9 cellular contexts compared by ENCODE assay signal in the genomic region with DNA sequence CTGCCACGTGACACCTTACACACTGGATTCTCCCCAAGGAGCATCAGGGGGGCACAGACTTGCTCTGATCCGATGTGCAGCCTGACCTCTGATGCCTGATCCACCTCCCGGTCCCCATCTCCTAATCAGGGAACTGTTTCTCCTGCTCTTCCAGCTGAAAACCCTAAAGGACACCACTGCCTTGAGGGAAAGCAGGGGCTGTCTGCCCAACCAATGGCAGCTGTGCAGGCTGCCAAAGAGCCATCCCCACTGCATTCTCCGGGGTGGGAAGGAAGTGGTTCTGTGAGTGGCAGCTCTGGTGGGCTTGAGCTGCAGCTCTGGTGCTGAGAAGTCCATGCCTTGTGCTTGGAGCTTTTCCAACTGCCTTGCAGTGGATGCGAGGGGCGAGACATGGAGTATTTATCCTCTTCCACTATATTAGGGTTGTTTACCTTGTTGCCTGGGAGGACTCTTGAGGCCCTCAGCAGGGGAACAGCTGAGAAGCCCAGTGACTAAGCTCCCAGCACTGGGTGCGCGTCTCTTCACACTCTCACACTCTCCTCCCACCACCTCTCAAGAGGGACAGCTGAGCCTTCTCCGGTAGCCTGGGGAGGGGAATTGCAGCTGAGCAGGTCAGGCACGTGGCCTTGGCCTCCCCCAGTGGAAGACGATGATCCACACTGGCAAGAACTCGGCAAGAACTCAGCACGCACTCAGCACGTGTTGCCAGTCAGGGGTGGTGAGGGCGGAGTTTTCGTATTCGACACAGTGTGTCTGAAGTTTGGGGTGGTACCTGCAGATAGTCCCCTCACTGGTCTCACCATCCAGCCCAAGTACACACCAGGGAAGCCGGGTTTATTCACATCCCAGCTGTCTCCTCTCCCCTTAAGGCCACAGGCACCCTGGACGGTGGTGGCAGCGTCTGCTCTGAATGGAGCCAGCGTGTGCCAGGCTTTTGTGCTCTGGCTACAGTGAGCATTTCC. TPM values are rescaled to one million over a fixed set of nuclear protein-coding genes. Genes with fewer than 3 reads are reported as not detected.
A peak's percentile ranks its signal among the peaks of the same experiment; 100 is the strongest.
DNase-seq lines count a peak whose midpoint lies in the region; ATAC-seq and TF ChIP-seq lines count a peak whose summit lies in the region.
"Had no signal": no experiment of that assay in that cellular context is flagged by ENCODE, and none has a peak within 500 bp of the region (broad histone marks: within the 10 kb centered on the region; RNA-seq: fewer than 3 reads in every experiment).

No MANE protein-coding gene starts in this region.

- no peaks in the 10 kb centered on the region for H3K9me3 ChIP-seq in stomach

- intact Hi-C loops in activated CD8-positive, alpha-beta T cell treated with anti-CD3 and anti-CD28 coated beads for 36 hours (cut with micrococcal nuclease), result no loop called here
- intact Hi-C loops in stomach (cut with DNase I; ENCODE audit: low total_unique reads), result no loop called here

- 60 to 66% (median 63%) methylated on average over 20 to 21 of the region's 21 CpGs for WGBS in stomach, 5 donors

- no peak for TF ChIP-seq EP300 in stomach (IDR thresholded peaks at IDR 0.05)

- peak overlapping the region in 4 of 5 donors; percentile 60 to 88 (median 69) for H3K27ac ChIP-seq in stomach

- H3K4me3 ChIP-seq in stomach, result no peak overlapping the region

- peaks cover 54% of the 10 kb centered on the region for H3K36me3 Mint-ChIP-seq in activated CD8-positive, alpha-beta T cell treated with anti-CD3 and anti-CD28 coated beads for 36 hours (ENCODE audit: low read depth)
- peaks cover 13% of the 10 kb centered on the region for H3K36me3 Mint-ChIP-seq in WTC11

- H3K27ac Mint-ChIP-seq in activated CD8-positive, alpha-beta T cell treated with anti-CD3 and anti-CD28 coated beads for 36 hours, result peak overlapping the region; percentile 86
- H3K27ac Mint-ChIP-seq in WTC11, result no peak overlapping the region; the same call in 1 of the 2 replicates

- peaks cover 31% of the 10 kb centered on the region for H3K4me1 Mint-ChIP-seq in activated CD8-positive, alpha-beta T cell treated with anti-CD3 and anti-CD28 coated beads for 36 hours (ENCODE audit: low read depth)
- no peaks in the 10 kb centered on the region for H3K4me1 Mint-ChIP-seq in WTC11

- no peaks in the 10 kb centered on the region for H3K27me3 Mint-ChIP-seq in activated CD8-positive, alpha-beta T cell treated with anti-CD3 and anti-CD28 coated beads for 36 hours
- no peaks in the 10 kb centered on the region for H3K27me3 Mint-ChIP-seq in WTC11 (ENCODE audit: low read depth)

- TF ChIP-seq POLR2A in stomach (IDR thresholded peaks at IDR 0.05), result no peak

- TF ChIP-seq CTCF in activated CD8-positive, alpha-beta T cell treated with anti-CD3 and anti-CD28 coated beads for 36 hours (IDR thresholded peaks at IDR 0.05), result no peak
- TF ChIP-seq CTCF in stomach (IDR thresholded peaks at IDR 0.05), result no peak
- TF ChIP-seq CTCF in WTC11 (IDR thresholded peaks at IDR 0.05), result no peak

- H3K4me1 ChIP-seq in stomach, result peaks cover 25 to 74% (median 47%) of the 10 kb centered on the region in 4 donors

- peaks cover 43 to 85% (median 73%) of the 10 kb centered on the region in 4 donors for H3K36me3 ChIP-seq in stomach

- DNase-seq in SHP77 (lab: John Stamatoyannopoulos, UW) (peak; percentile 38 to 45), SHP77 treated with DMSO at 0.1 percent for 48 hours (lab: John Stamatoyannopoulos, UW) (no peak), iris pigment epithelial cell (ENCODE audit: low read depth) (peak; percentile 85), stomach (no peak), WTC11 (ENCODE audit: low spot score) (no peak), NCI-H446 (lab: John Stamatoyannopoulos, UW) (no peak)
- peak; percentile 48 for DNase-seq in activated CD8-positive, alpha-beta T cell treated with anti-CD3 and anti-CD28 coated beads for 36 hours
- DNase-seq in activated CD4-positive, alpha-beta T cell treated with anti-CD3 and anti-CD28 coated beads for 4 hours, result no peak
- DNase-seq: stimulated activated CD4-positive, alpha-beta T cell treated with anti-CD3 and anti-CD28 coated beads, Interleukin-4, amount 100 ng/mL, for 24 hours had no signal

- peak; percentile 81 for ATAC-seq in activated CD8-positive, alpha-beta T cell treated with anti-CD3 and anti-CD28 coated beads for 36 hours
- no peak for ATAC-seq in WTC11

- no peaks in the 10 kb centered on the region for H3K27me3 ChIP-seq in stomach

- POLR2A ChIA-PET in activated CD8-positive, alpha-beta T cell treated with anti-CD3 and anti-CD28 coated beads for 36 hours (lab: Charles Lee), result interaction anchor here (0.6 to 1.2 kb wide), 5 partner anchors 9 to 206 kb away, joined by 3 to 4 read pairs (median 3); no protein-coding TSS in a partner anchor
- POLR2A ChIA-PET in WTC11 (lab: Charles Lee), result no interaction called here

- CTCF ChIA-PET in activated CD8-positive, alpha-beta T cell treated with anti-CD3 and anti-CD28 coated beads for 36 hours (lab: Charles Lee), result interaction anchor here (0.8 to 3.6 kb wide), 15 partner anchors 12 to 148 kb away, joined by 3 to 20 read pairs (median 5); a partner anchor contains a TSS
- CTCF ChIA-PET in WTC11 (lab: Charles Lee), result interaction anchor here (0.8 to 1.7 kb wide), 14 partner anchors 8 to 127 kb away, joined by 3 to 16 read pairs (median 6); a partner anchor contains a TSS

- H3K9me3 Mint-ChIP-seq in activated CD8-positive, alpha-beta T cell treated with anti-CD3 and anti-CD28 coated beads for 36 hours, result no peaks in the 10 kb centered on the region
- no peaks in the 10 kb centered on the region for H3K9me3 Mint-ChIP-seq in WTC11

- no peak overlapping the region for H3K4me3 Mint-ChIP-seq in activated CD8-positive, alpha-beta T cell treated with anti-CD3 and anti-CD28 coated beads for 36 hours
- no peak overlapping the region for H3K4me3 Mint-ChIP-seq in WTC11

TF ChIP-seq in WTC11, 78 proteins besides CTCF, POLR2A, EP300 and RAD21 (continues in another document):
- TF ChIP-seq, protein P1, sequence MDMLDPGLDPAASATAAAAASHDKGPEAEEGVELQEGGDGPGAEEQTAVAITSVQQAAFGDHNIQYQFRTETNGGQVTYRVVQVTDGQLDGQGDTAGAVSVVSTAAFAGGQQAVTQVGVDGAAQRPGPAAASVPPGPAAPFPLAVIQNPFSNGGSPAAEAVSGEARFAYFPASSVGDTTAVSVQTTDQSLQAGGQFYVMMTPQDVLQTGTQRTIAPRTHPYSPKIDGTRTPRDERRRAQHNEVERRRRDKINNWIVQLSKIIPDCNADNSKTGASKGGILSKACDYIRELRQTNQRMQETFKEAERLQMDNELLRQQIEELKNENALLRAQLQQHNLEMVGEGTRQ (CRISPR knock-in tag; IDR thresholded peaks at IDR 0.05), result no peak
- TF ChIP-seq, protein P2, sequence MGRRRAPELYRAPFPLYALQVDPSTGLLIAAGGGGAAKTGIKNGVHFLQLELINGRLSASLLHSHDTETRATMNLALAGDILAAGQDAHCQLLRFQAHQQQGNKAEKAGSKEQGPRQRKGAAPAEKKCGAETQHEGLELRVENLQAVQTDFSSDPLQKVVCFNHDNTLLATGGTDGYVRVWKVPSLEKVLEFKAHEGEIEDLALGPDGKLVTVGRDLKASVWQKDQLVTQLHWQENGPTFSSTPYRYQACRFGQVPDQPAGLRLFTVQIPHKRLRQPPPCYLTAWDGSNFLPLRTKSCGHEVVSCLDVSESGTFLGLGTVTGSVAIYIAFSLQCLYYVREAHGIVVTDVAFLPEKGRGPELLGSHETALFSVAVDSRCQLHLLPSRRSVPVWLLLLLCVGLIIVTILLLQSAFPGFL (CRISPR knock-in tag; IDR thresholded peaks at IDR 0.05; ENCODE audit: borderline replicate concordance), result no peak
- no peak for TF ChIP-seq MXD4 (CRISPR knock-in tag; IDR thresholded peaks at IDR 0.05; ENCODE audit: borderline replicate concordance)
- no peak for TF ChIP-seq ZNF232 (CRISPR knock-in tag; IDR thresholded peaks at IDR 0.05)
- TF ChIP-seq NR2C2 (CRISPR knock-in tag; IDR thresholded peaks at IDR 0.05), result no peak
- TF ChIP-seq, protein P3, sequence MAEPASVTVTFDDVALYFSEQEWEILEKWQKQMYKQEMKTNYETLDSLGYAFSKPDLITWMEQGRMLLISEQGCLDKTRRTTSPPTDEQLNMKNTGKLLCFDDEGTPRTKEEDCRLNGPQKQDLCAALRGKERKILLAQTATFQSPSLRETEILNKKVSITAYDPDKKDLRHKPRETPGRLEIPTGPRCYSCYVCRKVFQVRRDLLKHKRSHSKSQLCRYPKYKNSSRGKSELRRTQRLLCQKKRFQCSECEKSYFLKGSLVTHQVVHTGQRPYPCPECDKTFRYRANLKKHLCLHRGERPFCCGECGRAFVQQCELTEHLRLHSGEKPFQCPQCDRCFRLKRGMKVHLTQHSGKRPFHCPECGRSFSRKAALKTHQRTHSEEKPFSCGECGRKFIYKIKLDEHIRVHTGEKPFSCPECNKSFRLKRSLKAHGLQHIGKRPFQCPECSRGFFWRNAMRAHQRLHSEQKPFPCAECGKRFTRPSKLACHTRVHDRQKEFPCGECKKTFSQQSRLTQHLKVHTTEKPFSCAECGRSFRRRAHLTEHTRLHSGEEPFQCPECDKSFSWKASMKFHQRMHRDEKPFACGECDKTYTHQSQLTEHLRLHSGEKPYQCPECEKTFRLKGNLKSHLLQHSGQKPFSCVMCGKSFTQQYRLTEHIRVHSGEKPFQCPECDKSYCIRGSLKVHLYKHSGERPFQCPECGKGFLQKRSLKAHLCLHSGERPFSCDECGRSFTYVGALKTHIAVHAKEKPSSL (CRISPR knock-in tag; conservative IDR thresholded peaks at IDR 0.05), result no peak
- no peak for TF ChIP-seq GRHL2 (CRISPR knock-in tag; IDR thresholded peaks at IDR 0.05; ENCODE audit: insufficient replicate concordance, severe bottlenecking)
- no peak for TF ChIP-seq GTF2I (CRISPR knock-in tag; conservative IDR thresholded peaks at IDR 0.05)
- TF ChIP-seq CREB1 (CRISPR knock-in tag; IDR thresholded peaks at IDR 0.05), result no peak

RNA-seq across cellular contexts. Expression of a gene that starts 21.1 kb away (rescaled TPM):
- under 1 TPM; 0.27 to 0.63 TPM for total RNA-seq in activated CD8-positive, alpha-beta T cell treated with anti-CD3 and anti-CD28 coated beads for 36 hours
- total RNA-seq in stomach (not detected), WTC11 (2021) (0.14 to 0.15 TPM in 2 of 3 replicates, not detected in the other)
- not detected for polyA plus RNA-seq in stomach

RNA-seq across cellular contexts. Expression of a gene that starts 33.9 kb away (rescaled TPM):
- 10 to 100 TPM; 31.6 to 31.9 TPM for total RNA-seq in activated CD8-positive, alpha-beta T cell treated with anti-CD3 and anti-CD28 coated beads for 36 hours
- total RNA-seq in stomach (10 to 100 TPM in 2 of 5 donors, 1 to 10 TPM in 3; 1.2 to 17.7 (median 9.7) TPM), WTC11 (2021) (3.3 to 4.0 TPM (median 3.8 TPM) in 3 replicates)
- 10 to 100 TPM in 1 of 3 donors, 1 to 10 TPM in 2; 6.3 to 11.0 (median 6.4) TPM for polyA plus RNA-seq in stomach

Comparison
In these comparisons a context has a peak if more than half of its experiments do, and no peak if none do; other contexts are left out.
1. DNase-seq: peak in SHP77 (2 of 2), activated CD8-positive, alpha-beta T cell treated with anti-CD3 and anti-CD28 coated beads for 36 hours (single experiment) and iris pigment epithelial cell (single experiment); none in SHP77 treated with DMSO at 0.1 percent for 48 hours (single experiment), stomach (single experiment), WTC11 (single experiment), activated CD4-positive, alpha-beta T cell treated with anti-CD3 and anti-CD28 coated beads for 4 hours (0 of 2) and NCI-H446 (0 of 2).